Comparison of ENCODE assay signal across 30 cellular contexts in genomic region chr7:50427518-50427917, GRCh38.
"Had no signal": no experiment of that assay in that cellular context is flagged by ENCODE, and none has a peak within 500 bp of the region (broad histone marks: within the 10 kb centered on the region; RNA-seq: fewer than 3 reads in every experiment).

No MANE protein-coding gene starts in this region.

- H3K27me3 Mint-ChIP-seq: progenitor cell of endocrine pancreas; stimulated activated memory B cell treated with anti-CD40 and anti-IgM and Interleukin-4, amounts not matched to agents 10 μg/mL and 1 μg/mL and 100 μg/mL, for 72 hours; stimulated activated naive CD8-positive, alpha-beta T cell treated with anti-CD3 and anti-CD28 coated beads, Interleukin-15, amount 100 ng/mL, for 72 hours; type B pancreatic cell had no signal

- H3K27me3 ChIP-seq: neural progenitor cell, ovary, spleen, suprapubic skin, testis, tibial artery, transverse colon, upper lobe of right lung, uterus had no signal

- H3K4me3 ChIP-seq: neural progenitor cell, ovary, psoas muscle, skin epidermis, smooth muscle cell, spleen, suprapubic skin, testis, tibial artery, transverse colon, upper lobe of right lung, uterus had no signal

- H3K36me3 Mint-ChIP-seq: natural killer cell; neural progenitor cell; stimulated activated memory B cell treated with anti-CD40 and anti-IgM and Interleukin-4, amounts not matched to agents 10 μg/mL and 1 μg/mL and 100 μg/mL, for 72 hours; type B pancreatic cell had no signal

- H3K9me3 ChIP-seq: ovary, psoas muscle, spleen, suprapubic skin, testis, tibial artery, transverse colon, upper lobe of right lung, uterus had no signal

- H3K27ac Mint-ChIP-seq: natural killer cell; nephron; neural progenitor cell; progenitor cell of endocrine pancreas; stimulated activated memory B cell treated with anti-CD40 and anti-IgM and Interleukin-4, amounts not matched to agents 10 μg/mL and 1 μg/mL and 100 μg/mL, for 72 hours; stimulated activated naive CD8-positive, alpha-beta T cell treated with anti-CD3 and anti-CD28 coated beads, Interleukin-15, amount 100 ng/mL, for 72 hours; type B pancreatic cell had no signal

- DNase-seq: natural killer cell; occipital lobe; ovary; posterior cingulate gyrus; psoas muscle; right cardiac atrium; spleen; stimulated activated CD4-positive, alpha-beta T cell treated with anti-CD3 and anti-CD28 coated beads, Interleukin-12 subunit alpha, Interleukin-12 subunit beta, amount 100 ng/mL, for 4 hours; stimulated activated CD4-positive, alpha-beta T cell treated with anti-CD3 and anti-CD28 coated beads, Interleukin-1b, Interleukin-23, amount 100 ng/mL, for 48 hours; stimulated activated CD4-positive, alpha-beta T cell treated with anti-CD3 and anti-CD28 coated beads, Interleukin-4, amount 100 ng/mL, for 1 hour; stimulated activated CD4-positive, alpha-beta T cell treated with anti-CD3 and anti-CD28 coated beads, Interleukin-4, amount 100 ng/mL, for 4 hours; stimulated activated CD8-positive, alpha-beta memory T cell treated with anti-CD3 and anti-CD28 coated beads, Interleukin-4, amount 100 ng/mL, for 48 hours; stimulated activated naive CD4-positive, alpha-beta T cell; stimulated activated naive CD8-positive, alpha-beta T cell treated with anti-CD3 and anti-CD28 coated beads, Interleukin-15, amount 100 ng/mL, for 72 hours; stimulated activated naive CD8-positive, alpha-beta T cell treated with anti-CD3 and anti-CD28 coated beads, Interleukin-15, Interleukin-2, amounts not matched to agents 100 U/mL and 50 U/mL, for 24 hours; substantia nigra; testis; tibial artery; transverse colon; upper lobe of right lung; uterus had no signal

- H3K4me1 ChIP-seq: neural progenitor cell, parathyroid adenoma, psoas muscle, spleen, suprapubic skin, testis, tibial artery, transverse colon, upper lobe of right lung, uterus had no signal

- H3K4me1 Mint-ChIP-seq: natural killer cell; nephron; stimulated activated naive CD8-positive, alpha-beta T cell treated with anti-CD3 and anti-CD28 coated beads, Interleukin-15, amount 100 ng/mL, for 72 hours had no signal

- H3K9me3 Mint-ChIP-seq: natural killer cell; nephron; neural progenitor cell; stimulated activated memory B cell treated with anti-CD40 and anti-IgM and Interleukin-4, amounts not matched to agents 10 μg/mL and 1 μg/mL and 100 μg/mL, for 72 hours; stimulated activated naive CD8-positive, alpha-beta T cell treated with anti-CD3 and anti-CD28 coated beads, Interleukin-15, amount 100 ng/mL, for 72 hours; type B pancreatic cell had no signal

- H3K27ac ChIP-seq: neural progenitor cell, ovary, parathyroid adenoma, psoas muscle, skin epidermis, spleen, suprapubic skin, testis, tibial artery, transverse colon, upper lobe of right lung, uterus had no signal

- H2AFZ ChIP-seq: neural progenitor cell, parathyroid adenoma had no signal

- H3K36me3 ChIP-seq: neural progenitor cell, ovary, spleen, suprapubic skin, tibial artery, transverse colon, upper lobe of right lung had no signal

- H3K4me3 Mint-ChIP-seq: natural killer cell; nephron; neural progenitor cell; stimulated activated memory B cell treated with anti-CD40 and anti-IgM and Interleukin-4, amounts not matched to agents 10 μg/mL and 1 μg/mL and 100 μg/mL, for 72 hours; stimulated activated naive CD8-positive, alpha-beta T cell treated with anti-CD3 and anti-CD28 coated beads, Interleukin-15, amount 100 ng/mL, for 72 hours; type B pancreatic cell had no signal

- H3K4me2 ChIP-seq: neural progenitor cell, smooth muscle cell had no signal

- H3K79me2 ChIP-seq: parathyroid adenoma had no signal
